16 cellular contexts compared by ENCODE assay signal in the genomic region with DNA sequence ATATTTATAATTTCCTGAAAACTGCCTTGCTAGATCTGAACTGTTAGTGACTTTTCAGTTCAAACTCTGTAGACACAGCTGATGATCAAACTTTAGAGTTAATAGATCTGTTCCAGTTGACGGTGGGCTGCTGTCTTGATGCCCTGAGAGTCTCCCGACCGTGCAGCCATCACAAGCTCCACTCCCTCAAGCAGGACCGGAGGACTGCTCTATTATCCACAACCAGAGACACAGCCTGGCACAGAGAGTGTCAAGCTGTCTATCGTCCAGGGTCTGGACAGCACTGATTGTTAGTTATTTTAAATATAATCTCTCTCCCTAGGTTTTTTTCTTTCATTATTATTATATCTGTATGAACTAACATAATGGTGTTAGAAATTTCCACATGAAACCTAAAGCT. TPM values are rescaled to one million over a fixed set of nuclear protein-coding genes. Genes with fewer than 3 reads are reported as not detected.
DNase-seq lines count a peak whose midpoint lies in the region; ATAC-seq and TF ChIP-seq lines count a peak whose summit lies in the region.
"Had no signal": no experiment of that assay in that cellular context is flagged by ENCODE, and none has a peak within 500 bp of the region (broad histone marks: within the 10 kb centered on the region; RNA-seq: fewer than 3 reads in every experiment).

No MANE protein-coding gene starts in this region.

- in situ Hi-C loops in GM13976 (cut with MboI; ENCODE audit: low sequenced_read_pairs, unreplicated experiment) = no loop called here

- H3K4me3 Mint-ChIP-seq in activated CD4-positive, alpha-beta T cell treated with anti-CD3 and anti-CD28 coated beads for 36 hours = no peak overlapping the region
- H3K4me3 Mint-ChIP-seq in activated CD4-positive, alpha-beta T cell treated with anti-CD3 and anti-CD28 coated beads, Interleukin-2, amount 10 ng/mL, durations not matched to agents 24 days and 14 days = no peak overlapping the region

- no peaks in the 10 kb centered on the region for H3K9me3 ChIP-seq in skeletal muscle satellite cell (replicated peaks; ENCODE audit: low read length)
- H3K9me3 ChIP-seq: A549 had no signal

- no peak overlapping the region for H3K9ac ChIP-seq in skeletal muscle satellite cell (ENCODE audit: low read depth, low read length)
- H3K9ac ChIP-seq: KMS-11 had no signal

- intact Hi-C loops in activated CD4-positive, alpha-beta T cell treated with anti-CD3 and anti-CD28 coated beads for 36 hours (cut with DNase I, micrococcal nuclease) = no loop called here
- intact Hi-C loops in activated CD4-positive, alpha-beta T cell treated with anti-CD3 and anti-CD28 coated beads, Interleukin-2, amount 10 ng/mL, durations not matched to agents 24 days and 14 days (cut with micrococcal nuclease) = loop anchor here (10.0 kb wide), 1 partner anchor 468 kb away; no protein-coding TSS in a partner anchor

- POLR2A ChIA-PET in activated CD4-positive, alpha-beta T cell treated with anti-CD3 and anti-CD28 coated beads for 36 hours (lab: Charles Lee) = no interaction called here

- H3K9me3 Mint-ChIP-seq in activated CD4-positive, alpha-beta T cell treated with anti-CD3 and anti-CD28 coated beads for 36 hours (ENCODE audit: low read depth) = no peaks in the 10 kb centered on the region
- H3K9me3 Mint-ChIP-seq in activated CD4-positive, alpha-beta T cell treated with anti-CD3 and anti-CD28 coated beads, Interleukin-2, amount 10 ng/mL, durations not matched to agents 24 days and 14 days = no peaks in the 10 kb centered on the region

- TF ChIP-seq CTCF in GM13976 (IDR thresholded peaks at IDR 0.05; ENCODE audit: borderline replicate concordance, control extremely low read depth, extremely low read depth, insufficient read depth, missing control alignments) = no peak

- no peak for ATAC-seq in activated CD4-positive, alpha-beta T cell treated with anti-CD3 and anti-CD28 coated beads for 36 hours
- ATAC-seq: A549 had no signal

- no peaks in the 10 kb centered on the region for H3K36me3 Mint-ChIP-seq in activated CD4-positive, alpha-beta T cell treated with anti-CD3 and anti-CD28 coated beads for 36 hours (ENCODE audit: low read depth)
- no peaks in the 10 kb centered on the region for H3K36me3 Mint-ChIP-seq in activated CD4-positive, alpha-beta T cell treated with anti-CD3 and anti-CD28 coated beads, Interleukin-2, amount 10 ng/mL, durations not matched to agents 24 days and 14 days (ENCODE audit: low read depth)

- peaks cover 6% of the 10 kb centered on the region for H3K4me1 ChIP-seq in skeletal muscle satellite cell (ENCODE audit: control insufficient read depth, insufficient read depth, low read length)
- H3K4me1 ChIP-seq: A549 had no signal

- H3K4me1 Mint-ChIP-seq in activated CD4-positive, alpha-beta T cell treated with anti-CD3 and anti-CD28 coated beads for 36 hours = no peaks in the 10 kb centered on the region
- H3K4me1 Mint-ChIP-seq in activated CD4-positive, alpha-beta T cell treated with anti-CD3 and anti-CD28 coated beads, Interleukin-2, amount 10 ng/mL, durations not matched to agents 24 days and 14 days = no peaks in the 10 kb centered on the region

- H3K36me3 ChIP-seq in skeletal muscle satellite cell (ENCODE audit: insufficient read depth, low read length) = no peaks in the 10 kb centered on the region

- H3K4me3 ChIP-seq in skeletal muscle satellite cell (ENCODE audit: low read length) = no peak overlapping the region
- H3K4me3 ChIP-seq: A549 had no signal

- peak; percentile 5 for DNase-seq in activated CD4-positive, alpha-beta T cell treated with anti-CD3 and anti-CD28 coated beads for 36 hours
- DNase-seq in activated CD4-positive, alpha-beta T cell treated with anti-CD3 and anti-CD28 coated beads, Interleukin-2, amount 10 ng/mL, durations not matched to agents 24 days and 14 days = no peak
- peak; percentile 32 for DNase-seq in NCI-H69 (lab: John Stamatoyannopoulos, UW)
- DNase-seq in left kidney (ENCODE audit: low read depth, low spot score) = peak; percentile 40
- no peak for DNase-seq in NCI-H2227 (lab: John Stamatoyannopoulos, UW; ENCODE audit: unreplicated experiment)
- DNase-seq in GM13976 (ENCODE audit: low spot score) = no peak
- no peak for DNase-seq in epidermal melanocyte (ENCODE audit: insufficient read length, low spot score)
- DNase-seq: NCI-H1436, NCI-H2029, NCI-H2171, NCI-H446 treated with DMSO at 0.1 percent for 48 hours, SHP77 treated with DMSO at 0.1 percent for 48 hours had no signal

- H3K27me3 ChIP-seq in skeletal muscle satellite cell (ENCODE audit: control insufficient read depth, insufficient read depth, low read length) = no peaks in the 10 kb centered on the region

- CTCF ChIA-PET in activated CD4-positive, alpha-beta T cell treated with anti-CD3 and anti-CD28 coated beads for 36 hours (lab: Charles Lee) = no interaction called here

- peak overlapping the region; percentile 29 for H3K4me2 ChIP-seq in skeletal muscle satellite cell (ENCODE audit: low read length)
- H3K4me2 ChIP-seq: A549, KMS-11 had no signal

- H3K27me3 Mint-ChIP-seq in activated CD4-positive, alpha-beta T cell treated with anti-CD3 and anti-CD28 coated beads for 36 hours = no peaks in the 10 kb centered on the region
- H3K27me3 Mint-ChIP-seq in activated CD4-positive, alpha-beta T cell treated with anti-CD3 and anti-CD28 coated beads, Interleukin-2, amount 10 ng/mL, durations not matched to agents 24 days and 14 days = no peaks in the 10 kb centered on the region

- no peak overlapping the region for H3K27ac Mint-ChIP-seq in activated CD4-positive, alpha-beta T cell treated with anti-CD3 and anti-CD28 coated beads for 36 hours
- H3K27ac Mint-ChIP-seq in activated CD4-positive, alpha-beta T cell treated with anti-CD3 and anti-CD28 coated beads, Interleukin-2, amount 10 ng/mL, durations not matched to agents 24 days and 14 days = no peak overlapping the region

RNA-seq across cellular contexts. Expression of a gene that starts 8.1 kb away (rescaled TPM):
- total RNA-seq in activated CD4-positive, alpha-beta T cell treated with anti-CD3 and anti-CD28 coated beads for 36 hours = under 1 TPM in 1 of 2 experiments, not detected in 1; 0.07 TPM
- not detected in 2 replicates for total RNA-seq in activated CD4-positive, alpha-beta T cell treated with anti-CD3 and anti-CD28 coated beads, Interleukin-2, amount 10 ng/mL, durations not matched to agents 24 days and 14 days
- total RNA-seq in skeletal muscle satellite cell (2012; rRNA removed) = not detected in 2 replicates
- total RNA-seq: M059J had no signal

Comparison
In these comparisons a context has a peak if more than half of its experiments do, and no peak if none do; other contexts are left out.
1. DNase-seq: peak in activated CD4-positive, alpha-beta T cell treated with anti-CD3 and anti-CD28 coated beads for 36 hours (single experiment), NCI-H69 (single experiment) and left kidney (single experiment); none in activated CD4-positive, alpha-beta T cell treated with anti-CD3 and anti-CD28 coated beads, Interleukin-2, amount 10 ng/mL, durations not matched to agents 24 days and 14 days (single experiment), NCI-H2227 (single experiment), GM13976 (single experiment) and epidermal melanocyte (single experiment).